Comparison of ENCODE assay signal across 8 cellular contexts in genomic region chr9:99822596-99823391, GRCh38. TPM values are rescaled to one million over a fixed set of nuclear protein-coding genes. Genes with fewer than 3 reads are reported as not detected.
DNase-seq lines count a peak whose midpoint lies in the region; ATAC-seq and TF ChIP-seq lines count a peak whose summit lies in the region.

No MANE protein-coding gene starts in this region.

- peaks cover 4 to 8% of the 10 kb centered on the region in 2 donors for H3K36me3 Mint-ChIP-seq in activated T-cell treated with anti-CD3 and anti-CD28 coated beads, Interleukin-2, amount 50 U/mL, for 72 hours (ENCODE audit: insufficient read depth in 2 of 2)
- H3K36me3 Mint-ChIP-seq in nephron (ENCODE audit: low read depth) = peaks cover 3% of the 10 kb centered on the region

- H3K79me2 ChIP-seq in fibroblast of lung (ENCODE audit: control insufficient read depth, insufficient read depth, low read length) = peaks cover 17% of the 10 kb centered on the region

- intact Hi-C loops in cardiac septum (cut with DNase I) (loop anchor here (5.0 to 10.0 kb wide), 2 partner anchors 260 to 602 kb away; partner anchors contain the start of gene MSANTD3), upper lobe of right lung (cut with DNase I) (no loop called here)

- ATAC-seq in activated T-cell treated with anti-CD3 and anti-CD28 coated beads, Interleukin-2, amount 50 U/mL, for 72 hours (replicated peaks in 1 of 2) = no peak
- no peak for ATAC-seq in upper lobe of right lung
- no peak for ATAC-seq in GM19328 (IDR thresholded peaks at IDR 0.05; ENCODE audit: unreplicated experiment)

- DNase-seq in cardiac muscle cell (ENCODE audit: low read depth in 1 of 2, low spot score in 1 of 2) (peak; percentile 63 to 68), cardiac septum (ENCODE audit: low spot score) (no peak), NCI-H82 (lab: John Stamatoyannopoulos, UW) (peak; percentile 59), fibroblast of lung (ENCODE audit: low read depth in 2 of 2) (peak; percentile 53 to 60), upper lobe of right lung (peak; percentile 66)
- DNase-seq in activated T-cell treated with anti-CD3 and anti-CD28 coated beads, Interleukin-2, amount 50 U/mL, for 72 hours = peak; percentile 58 to 64

- H2AFZ ChIP-seq in fibroblast of lung (ENCODE audit: low read length) = peak overlapping the region; percentile 38

- H3K9me3 ChIP-seq in cardiac muscle cell (ENCODE audit: low read depth) (no peaks in the 10 kb centered on the region), fibroblast of lung (ENCODE audit: control insufficient read depth, insufficient read depth, low read depth, low read length) (no peaks in the 10 kb centered on the region), upper lobe of right lung (no peaks in the 10 kb centered on the region)

- peak overlapping the region; percentile 96 for H3K27ac ChIP-seq in cardiac muscle cell
- peak overlapping the region; percentile 97 for H3K27ac ChIP-seq in fibroblast of lung (ENCODE audit: insufficient read depth, low read length)
- peak overlapping the region; percentile 73 for H3K27ac ChIP-seq in upper lobe of right lung

- H3K4me1 ChIP-seq in cardiac muscle cell (ENCODE audit: low read depth) = peaks cover 4% of the 10 kb centered on the region
- H3K4me1 ChIP-seq in fibroblast of lung (ENCODE audit: control insufficient read depth, extremely low read depth, insufficient read depth, low read length) = no peaks in the 10 kb centered on the region
- peaks cover 41% of the 10 kb centered on the region for H3K4me1 ChIP-seq in upper lobe of right lung

- TF ChIP-seq CTCF in cardiac muscle cell (IDR thresholded peaks at IDR 0.05; ENCODE audit: low read depth, low read length) (no peak), fibroblast of lung (conservative IDR thresholded peaks at IDR 0.05 in 1 of 2, IDR thresholded peaks at IDR 0.05 in 1 of 2; ENCODE audit: low read depth in 1 of 2, low read length in 2 of 2) (no peak), nephron (IDR thresholded peaks at IDR 0.05; ENCODE audit: unreplicated experiment in 3 of 3) (no peak), upper lobe of right lung (IDR thresholded peaks at IDR 0.05) (no peak)

- H3K27me3 ChIP-seq in cardiac muscle cell (peaks cover 54% of the 10 kb centered on the region), fibroblast of lung (ENCODE audit: control insufficient read depth, insufficient read depth, low read length) (no peaks in the 10 kb centered on the region), upper lobe of right lung (peaks cover 39% of the 10 kb centered on the region)

- peaks cover 80% of the 10 kb centered on the region for H3K4me1 Mint-ChIP-seq in activated T-cell treated with anti-CD3 and anti-CD28 coated beads, Interleukin-2, amount 50 U/mL, for 72 hours (ENCODE audit: low read depth)
- peaks cover 25% of the 10 kb centered on the region for H3K4me1 Mint-ChIP-seq in nephron

- peak overlapping the region; percentile 75 for H3K27ac Mint-ChIP-seq in activated T-cell treated with anti-CD3 and anti-CD28 coated beads, Interleukin-2, amount 50 U/mL, for 72 hours
- peak overlapping the region; percentile 38 to 71 (median 41) for H3K27ac Mint-ChIP-seq in nephron

- peak overlapping the region; percentile 58 for H3K4me3 ChIP-seq in cardiac muscle cell
- H3K4me3 ChIP-seq in fibroblast of lung (replicated peaks in 1 of 4; ENCODE audit: control extremely low read depth in 1 of 4, insufficient read depth in 1 of 4, low read depth in 3 of 4, low read length in 4 of 4) = peak overlapping the region; percentile 75 to 98 (median 88)
- peak overlapping the region; percentile 71 for H3K4me3 ChIP-seq in upper lobe of right lung

- H3K36me3 ChIP-seq in cardiac muscle cell (no peaks in the 10 kb centered on the region), fibroblast of lung (ENCODE audit: control insufficient read depth, insufficient read depth, low read length) (no peaks in the 10 kb centered on the region), upper lobe of right lung (no peaks in the 10 kb centered on the region)

- H3K9ac ChIP-seq in fibroblast of lung (ENCODE audit: insufficient read depth, low read length) = peak overlapping the region; percentile 100

- H3K9me3 Mint-ChIP-seq in activated T-cell treated with anti-CD3 and anti-CD28 coated beads, Interleukin-2, amount 50 U/mL, for 72 hours = no peaks in the 10 kb centered on the region
- no peaks in the 10 kb centered on the region for H3K9me3 Mint-ChIP-seq in nephron

- H3K27me3 Mint-ChIP-seq in activated T-cell treated with anti-CD3 and anti-CD28 coated beads, Interleukin-2, amount 50 U/mL, for 72 hours (ENCODE audit: low read depth) = peaks cover 14% of the 10 kb centered on the region
- H3K27me3 Mint-ChIP-seq in nephron (ENCODE audit: low read depth) = peaks cover 66% of the 10 kb centered on the region

- H3K4me2 ChIP-seq in fibroblast of lung (ENCODE audit: extremely low read depth, insufficient read depth, low read length) = peak overlapping the region; percentile 73

- peak overlapping the region; percentile 94 to 99 for H3K4me3 Mint-ChIP-seq in activated T-cell treated with anti-CD3 and anti-CD28 coated beads, Interleukin-2, amount 50 U/mL, for 72 hours
- peak overlapping the region; percentile 85 to 89 (median 87) for H3K4me3 Mint-ChIP-seq in nephron

- H4K20me1 ChIP-seq in fibroblast of lung (ENCODE audit: control insufficient read depth, extremely low read depth, insufficient read depth, low read length) = no peaks in the 10 kb centered on the region

RNA-seq across cellular contexts. Expression of gene NR4A3, which starts 1.1 kb away (rescaled TPM):
- total RNA-seq in cardiac muscle cell (0.49 and 1.5 TPM in 2 replicates), cardiac septum (22.4 TPM), fibroblast of lung (5.6 and 9.1 TPM in 2 replicates), upper lobe of right lung (3.8 TPM)
- polyA plus RNA-seq in cardiac muscle cell (0.42 and 0.87 TPM in 2 replicates), fibroblast of lung (2.6 and 8.2 TPM in 2 replicates)
- total RNA-seq in activated T-cell treated with anti-CD3 and anti-CD28 coated beads, Interleukin-2, amount 50 U/mL, for 72 hours = 10 to 100 TPM; 53.0 to 53.1 TPM
- polyA plus RNA-seq in fibroblast of lung (2012) = 3.7 and 14.5 TPM in 2 replicates
- 9.0 and 17.9 TPM in 2 replicates for polyA minus RNA-seq in fibroblast of lung (ENCODE audit: low replicate concordance)
